Comparison of ENCODE assay signal across 20 cellular contexts in genomic region chr7:102101926-102102325, GRCh38.
A peak's percentile ranks its signal among the peaks of the same experiment; 100 is the strongest.
DNase-seq lines count a peak whose midpoint lies in the region; ATAC-seq and TF ChIP-seq lines count a peak whose summit lies in the region.
"Had no signal": no experiment of that assay in that cellular context is flagged by ENCODE, and none has a peak within 500 bp of the region (broad histone marks: within the 10 kb centered on the region; RNA-seq: fewer than 3 reads in every experiment).

No MANE protein-coding gene starts in this region.

- POLR2A ChIA-PET in WTC11 (lab: Charles Lee), result no interaction called here

- H3K27me3 Mint-ChIP-seq in WTC11 (ENCODE audit: low read depth), result no peaks in the 10 kb centered on the region
- H3K27me3 Mint-ChIP-seq: B cell had no signal

- H3K4me1 Mint-ChIP-seq in WTC11, result peaks cover 3% of the 10 kb centered on the region; the same call in 1 of the 2 replicates
- H3K4me1 Mint-ChIP-seq: B cell had no signal

- peaks cover 30% of the 10 kb centered on the region for H3K36me3 Mint-ChIP-seq in WTC11

- no peak for TF ChIP-seq CTCF in WTC11 (IDR thresholded peaks at IDR 0.05)

- CTCF ChIA-PET in WTC11 (lab: Charles Lee), result interaction anchor here (0.6 kb wide), 1 partner anchor 501 kb away, joined by 3 read pairs; no protein-coding TSS in a partner anchor

- no peaks in the 10 kb centered on the region for H3K9me3 Mint-ChIP-seq in WTC11
- H3K9me3 Mint-ChIP-seq: CD8-positive, alpha-beta T cell had no signal

- H3K27ac Mint-ChIP-seq in WTC11, result peak overlapping the region; percentile 91
- H3K27ac Mint-ChIP-seq: B cell; CD8-positive, alpha-beta T cell had no signal

- no peak overlapping the region for H3K4me3 Mint-ChIP-seq in WTC11
- H3K4me3 Mint-ChIP-seq: B cell; CD8-positive, alpha-beta T cell had no signal

- DNase-seq in activated effector memory CD4-positive, alpha-beta T cell treated with anti-CD3 and anti-CD28 coated beads, Interleukin-2, amount 50 U/mL, for 16 hours, result peak; percentile 45
- no peak for DNase-seq in activated effector memory CD4-positive, alpha-beta T cell treated with Interleukin-2 at 50 U/mL for 16 hours
- DNase-seq in WTC11 (ENCODE audit: low spot score) (no peak), left lobe of liver (ENCODE audit: low spot score) (peak; percentile 11), HK-2 (ENCODE audit: unreplicated experiment) (no peak), NCI-H146 treated with DMSO at 0.1 percent for 48 hours (lab: John Stamatoyannopoulos, UW; ENCODE audit: unreplicated experiment) (no peak), SW 1271 (lab: John Stamatoyannopoulos, UW) (no peak)
- DNase-seq: Calu3; CD8-positive, alpha-beta T cell; DND-41; IMR-90; KG1; MG63; NCI-H1105 treated with DMSO at 0.1 percent for 48 hours; NCI-H2029; NCI-H446; NK-92 treated with Interleukin-12 subunit alpha and Interleukin-12 subunit beta, amount 100 ng/mL, for 24 hours; PC-9; SHP77 had no signal

- ATAC-seq in WTC11 (no peak), left lobe of liver (no peak)
- ATAC-seq: CD8-positive, alpha-beta T cell had no signal

TF ChIP-seq in WTC11, 78 proteins besides CTCF, POLR2A, EP300 and RAD21:
- TF ChIP-seq ZNF512 (CRISPR knock-in tag; IDR thresholded peaks at IDR 0.05; ENCODE audit: borderline replicate concordance) (no peak), PREB (CRISPR knock-in tag; IDR thresholded peaks at IDR 0.05; ENCODE audit: borderline replicate concordance) (no peak), JUN (CRISPR knock-in tag; IDR thresholded peaks at IDR 0.05) (no peak), ETV6 (CRISPR knock-in tag; IDR thresholded peaks at IDR 0.05) (no peak), AR (CRISPR knock-in tag; IDR thresholded peaks at IDR 0.05) (no peak)
- TF ChIP-seq, protein P1, sequence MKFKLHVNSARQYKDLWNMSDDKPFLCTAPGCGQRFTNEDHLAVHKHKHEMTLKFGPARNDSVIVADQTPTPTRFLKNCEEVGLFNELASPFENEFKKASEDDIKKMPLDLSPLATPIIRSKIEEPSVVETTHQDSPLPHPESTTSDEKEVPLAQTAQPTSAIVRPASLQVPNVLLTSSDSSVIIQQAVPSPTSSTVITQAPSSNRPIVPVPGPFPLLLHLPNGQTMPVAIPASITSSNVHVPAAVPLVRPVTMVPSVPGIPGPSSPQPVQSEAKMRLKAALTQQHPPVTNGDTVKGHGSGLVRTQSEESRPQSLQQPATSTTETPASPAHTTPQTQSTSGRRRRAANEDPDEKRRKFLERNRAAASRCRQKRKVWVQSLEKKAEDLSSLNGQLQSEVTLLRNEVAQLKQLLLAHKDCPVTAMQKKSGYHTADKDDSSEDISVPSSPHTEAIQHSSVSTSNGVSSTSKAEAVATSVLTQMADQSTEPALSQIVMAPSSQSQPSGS (CRISPR knock-in tag; IDR thresholded peaks at IDR 0.05; ENCODE audit: borderline replicate concordance, low read depth), result no peak

Comparison
In these comparisons a context has a peak if more than half of its experiments do, and no peak if none do; other contexts are left out.
1. DNase-seq: peak in activated effector memory CD4-positive, alpha-beta T cell treated with anti-CD3 and anti-CD28 coated beads, Interleukin-2, amount 50 U/mL, for 16 hours (single experiment) and left lobe of liver (single experiment); none in activated effector memory CD4-positive, alpha-beta T cell treated with Interleukin-2 at 50 U/mL for 16 hours (single experiment), WTC11 (single experiment), HK-2 (single experiment), NCI-H146 treated with DMSO at 0.1 percent for 48 hours (single experiment) and SW 1271 (0 of 2).